8 cellular contexts compared by ENCODE assay signal in genomic region chr14:81400852-81401251, GRCh38. TPM values are rescaled to one million over a fixed set of nuclear protein-coding genes. Genes with fewer than 3 reads are reported as not detected.
A peak's percentile ranks its signal among the peaks of the same experiment; 100 is the strongest.
DNase-seq lines count a peak whose midpoint lies in the region; TF ChIP-seq lines count a peak whose summit lies in the region.

No MANE protein-coding gene starts in this region.

- DNase-seq in DMS 273 (lab: John Stamatoyannopoulos, UW; ENCODE audit: unreplicated experiment) (peak; percentile 39), DMS 273 treated with DMSO at 0.1 percent for 48 hours (lab: John Stamatoyannopoulos, UW) (no peak), NCI-H146 treated with DMSO at 0.1 percent for 48 hours (lab: John Stamatoyannopoulos, UW; ENCODE audit: unreplicated experiment) (peak; percentile 8), colonic mucosa (peak; percentile 70), non-pigmented ciliary epithelial cell (ENCODE audit: low read depth) (peak; percentile 91), NCI-H526 (lab: John Stamatoyannopoulos, UW) (no peak), NCI-H187 (lab: John Stamatoyannopoulos, UW) (no peak), Kasumi-1 (lab: John Stamatoyannopoulos, UW) (no peak)

- intact Hi-C loops in colonic mucosa (cut with DNase I): no loop called here

- no peaks in the 10 kb centered on the region for H3K36me3 ChIP-seq in colonic mucosa

- no peak overlapping the region for H3K27ac ChIP-seq in colonic mucosa

- no peak for TF ChIP-seq CTCF in colonic mucosa (IDR thresholded peaks at IDR 0.05)

- H3K27me3 ChIP-seq in colonic mucosa: no peaks in the 10 kb centered on the region

- no peaks in the 10 kb centered on the region for H3K9me3 ChIP-seq in colonic mucosa

- H3K9ac ChIP-seq in colonic mucosa (ENCODE audit: low read depth in 2 of 2, low read length in 2 of 2): no peak overlapping the region

- no peak overlapping the region for H3K4me3 ChIP-seq in colonic mucosa

- H3K4me1 ChIP-seq in colonic mucosa: no peaks in the 10 kb centered on the region

RNA-seq across cellular contexts. Expression of gene STON2, which starts 0.7 kb away (rescaled TPM):
- 10 to 100 TPM; 12.7 to 15.1 TPM for total RNA-seq in colonic mucosa

Comparison
In these comparisons a context has a peak if more than half of its experiments do, and no peak if none do; other contexts are left out.
1. DNase-seq: peak in DMS 273 (single experiment), NCI-H146 treated with DMSO at 0.1 percent for 48 hours (single experiment), colonic mucosa (single experiment) and non-pigmented ciliary epithelial cell (single experiment); none in DMS 273 treated with DMSO at 0.1 percent for 48 hours (single experiment), NCI-H526 (0 of 2), NCI-H187 (0 of 2) and Kasumi-1 (0 of 2).